In genomic region chr17:72931163-72931562, GRCh38 we compare ENCODE assay signal across 10 cellular contexts.
DNase-seq lines count a peak whose midpoint lies in the region; ATAC-seq and TF ChIP-seq lines count a peak whose summit lies in the region.
"Had no signal": no experiment of that assay in that cellular context is flagged by ENCODE, and none has a peak within 500 bp of the region (broad histone marks: within the 10 kb centered on the region; RNA-seq: fewer than 3 reads in every experiment).

No MANE protein-coding gene starts in this region.

- H2AFZ ChIP-seq in DND-41 (ENCODE audit: low read depth, low read length) = no peak overlapping the region

- no peak for DNase-seq in DND-41
- peak; percentile 35 for DNase-seq in GM19240 (ENCODE audit: insufficient read length, low spot score)
- no peak for DNase-seq in NCI-H2081 (lab: John Stamatoyannopoulos, UW)
- DNase-seq in NOMO-1 (lab: John Stamatoyannopoulos, UW; ENCODE audit: unreplicated experiment in 2 of 2) = no peak
- no peak for DNase-seq in EL
- no peak for DNase-seq in activated CD8-positive, alpha-beta memory T cell treated with anti-CD3 and anti-CD28 coated beads for 24 hours
- DNase-seq: activated gamma-delta T cell treated with Interleukin-2 at 50 U/mL for 16 hours, NCI-H510A had no signal

- H3K4me3 ChIP-seq in DND-41 (ENCODE audit: low read depth in 1 of 2, low read length in 2 of 2) = no peak overlapping the region

- H3K9me3 ChIP-seq in DND-41 (ENCODE audit: insufficient read depth, low read length, severe bottlenecking) = no peaks in the 10 kb centered on the region

- H3K4me2 ChIP-seq in DND-41 (ENCODE audit: insufficient read depth, low read length) = no peak overlapping the region

- no peaks in the 10 kb centered on the region for H3K4me1 ChIP-seq in DND-41 (ENCODE audit: insufficient read depth, low read length)

- no peak overlapping the region for H3K9ac ChIP-seq in DND-41 (ENCODE audit: low read depth, low read length)

- H3K27ac ChIP-seq in DND-41 (ENCODE audit: low read length) = no peak overlapping the region
- peak overlapping the region; percentile 76 for H3K27ac ChIP-seq in cingulate gyrus (ENCODE audit: low read depth, low read length)

- H3K36me3 ChIP-seq in DND-41 (ENCODE audit: insufficient read depth, low read length) = no peaks in the 10 kb centered on the region

- no peaks in the 10 kb centered on the region for H3K27me3 ChIP-seq in DND-41 (ENCODE audit: insufficient read depth, low read length, poor library complexity)

- peak; percentile 35; the same call in 1 of the 3 replicates for ATAC-seq in DND-41 (ENCODE audit: insufficient read depth, low read depth)
- peak; percentile 66 for ATAC-seq in HG03521 (IDR thresholded peaks at IDR 0.05; ENCODE audit: unreplicated experiment)

- no peaks in the 10 kb centered on the region for H3K79me2 ChIP-seq in DND-41 (ENCODE audit: insufficient read depth, low read length)

- no peaks in the 10 kb centered on the region for H4K20me1 ChIP-seq in DND-41 (ENCODE audit: insufficient read depth, low read length)

- no peak for TF ChIP-seq CTCF in DND-41 (IDR thresholded peaks at IDR 0.05; ENCODE audit: borderline replicate concordance, extremely low read depth, low read length, poor library complexity, severe bottlenecking)
